11 cellular contexts compared by ENCODE assay signal in the genomic region with DNA sequence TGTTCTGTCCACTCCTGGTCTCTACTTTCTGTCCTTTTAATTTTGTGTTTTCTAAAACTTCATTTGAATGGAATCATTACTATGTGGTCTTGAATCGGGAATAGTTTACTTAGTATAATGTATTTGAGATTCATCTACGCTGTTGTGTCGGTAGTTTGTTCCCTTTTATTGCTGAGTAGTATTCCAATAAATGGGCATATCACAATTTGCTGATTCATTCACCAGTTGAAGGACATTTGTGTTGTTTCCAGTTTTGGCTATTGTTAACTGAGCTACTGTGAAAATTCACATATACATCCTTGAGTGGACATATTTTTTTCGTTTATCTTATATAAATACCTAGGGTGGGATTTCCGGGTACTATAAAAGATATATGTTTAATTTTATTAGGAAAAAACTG.
"Had no signal": no experiment of that assay in that cellular context is flagged by ENCODE, and none has a peak within 500 bp of the region (broad histone marks: within the 10 kb centered on the region; RNA-seq: fewer than 3 reads in every experiment).

No MANE protein-coding gene starts in this region.

- H3K36me3 ChIP-seq: HAP-1 had no signal

- H2AFZ ChIP-seq: GM23248, GM23338 had no signal

- FAIRE-seq: H1, H54 had no signal

- DNase-seq: GM23248, GOT3, H7, H9, HCEC 1CT, HFFc6 had no signal

- ATAC-seq: GM23338, HCT116 had no signal

- H3K4me3 ChIP-seq: GM23248, GM23338, HAP-1 had no signal

- H3K9ac ChIP-seq: GM23248 had no signal

- H3K4me2 ChIP-seq: GM23338 had no signal

- H3K9me3 ChIP-seq: HAP-1 had no signal

- H3K27ac ChIP-seq: GM23248 had no signal
